ENCODE assay signal across 2 cellular contexts in the genomic region with DNA sequence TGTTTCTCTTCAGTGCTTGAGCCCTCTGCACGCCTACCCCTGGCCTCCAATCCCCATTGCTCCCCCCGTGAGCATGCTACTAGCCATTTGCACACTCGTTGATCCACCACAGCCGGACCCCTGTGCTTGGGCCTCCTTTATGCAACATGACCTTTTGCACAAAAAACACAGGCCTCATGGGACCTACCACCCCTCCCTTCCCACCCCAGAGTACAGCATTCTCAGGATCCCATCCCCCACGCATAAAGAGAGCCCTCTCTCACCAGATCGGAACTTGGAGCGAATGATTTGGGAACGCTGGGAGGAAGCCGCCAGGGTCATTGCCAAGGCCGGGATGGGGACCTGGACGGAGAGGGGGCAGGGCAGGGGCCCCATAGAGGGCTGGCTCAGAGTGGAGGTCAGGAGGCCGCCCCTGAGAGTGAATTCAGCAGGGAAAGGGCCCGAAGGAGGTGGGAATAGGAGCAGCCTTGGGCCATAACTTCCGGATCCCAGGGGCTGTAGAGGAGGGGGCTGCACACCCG.
TF ChIP-seq lines count a peak whose summit lies in the region.

No MANE protein-coding gene starts in this region.

TF ChIP-seq in H1, 55 proteins besides CTCF, POLR2A, EP300 and RAD21:
- TF ChIP-seq SUZ12 (IDR thresholded peaks at IDR 0.05; ENCODE audit: low read length) (no peak), CTBP2 (IDR thresholded peaks at IDR 0.05; ENCODE audit: borderline replicate concordance, insufficient read depth, insufficient read length, low read length) (no peak), HDAC2 (IDR thresholded peaks at IDR 0.05; ENCODE audit: borderline replicate concordance in 1 of 2, low read depth in 2 of 2, low read length in 2 of 2) (no peak), TAF7 (optimal IDR thresholded peaks at IDR 0.05; ENCODE audit: borderline replicate concordance, low read depth, low read length) (no peak), JUN (IDR thresholded peaks at IDR 0.05; ENCODE audit: low read depth, low read length) (no peak), ZNF274 (IDR thresholded peaks at IDR 0.05; ENCODE audit: borderline replicate concordance, extremely low read depth, low read length) (no peak), JUND (IDR thresholded peaks at IDR 0.05; ENCODE audit: low read length) (no peak), SP4 (IDR thresholded peaks at IDR 0.05; ENCODE audit: low read length) (no peak), CREB1 (IDR thresholded peaks at IDR 0.05) (no peak), EZH2 (IDR thresholded peaks at IDR 0.05; ENCODE audit: low read depth, low read length, severe bottlenecking) (no peak), NANOG (IDR thresholded peaks at IDR 0.05; ENCODE audit: insufficient read depth, low read depth, low read length, poor library complexity, severe bottlenecking) (no peak), ASH2L (IDR thresholded peaks at IDR 0.05; ENCODE audit: low read length) (no peak), FOSL1 (IDR thresholded peaks at IDR 0.05; ENCODE audit: insufficient read depth, low read depth, low read length) (no peak), SRF (IDR thresholded peaks at IDR 0.05; ENCODE audit: low read depth, low read length) (no peak), SP2 (IDR thresholded peaks at IDR 0.05; ENCODE audit: low read length) (no peak), TAF1 (IDR thresholded peaks at IDR 0.05; ENCODE audit: low read depth, low read length) (no peak), TCF12 (IDR thresholded peaks at IDR 0.05; ENCODE audit: low read depth, low read length) (no peak)
- TF ChIP-seq, protein P1, sequence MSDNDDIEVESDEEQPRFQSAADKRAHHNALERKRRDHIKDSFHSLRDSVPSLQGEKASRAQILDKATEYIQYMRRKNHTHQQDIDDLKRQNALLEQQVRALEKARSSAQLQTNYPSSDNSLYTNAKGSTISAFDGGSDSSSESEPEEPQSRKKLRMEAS (IDR thresholded peaks at IDR 0.05) = no peak
- TF ChIP-seq, protein P2, sequence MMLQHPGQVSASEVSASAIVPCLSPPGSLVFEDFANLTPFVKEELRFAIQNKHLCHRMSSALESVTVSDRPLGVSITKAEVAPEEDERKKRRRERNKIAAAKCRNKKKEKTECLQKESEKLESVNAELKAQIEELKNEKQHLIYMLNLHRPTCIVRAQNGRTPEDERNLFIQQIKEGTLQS (IDR thresholded peaks at IDR 0.05; ENCODE audit: insufficient read depth, low read depth, low read length) = no peak

TF ChIP-seq in SK-N-SH, 30 proteins besides CTCF, POLR2A, EP300 and RAD21:
- no peak for TF ChIP-seq RFX5 (IDR thresholded peaks at IDR 0.05; ENCODE audit: low read length)
- TF ChIP-seq TAF1 (IDR thresholded peaks at IDR 0.05; ENCODE audit: borderline replicate concordance, low read depth, low read length) = no peak
- no peak for TF ChIP-seq MEF2A (IDR thresholded peaks at IDR 0.05; ENCODE audit: borderline replicate concordance, low read depth)
- TF ChIP-seq, protein P1 (IDR thresholded peaks at IDR 0.05; ENCODE audit: low read depth) = no peak
- no peak for TF ChIP-seq EZH2phosphoT487 (IDR thresholded peaks at IDR 0.05; ENCODE audit: borderline replicate concordance, low read depth)
- TF ChIP-seq FOXJ3 (CRISPR knock-in tag; IDR thresholded peaks at IDR 0.05) = no peak
- TF ChIP-seq, protein P3, sequence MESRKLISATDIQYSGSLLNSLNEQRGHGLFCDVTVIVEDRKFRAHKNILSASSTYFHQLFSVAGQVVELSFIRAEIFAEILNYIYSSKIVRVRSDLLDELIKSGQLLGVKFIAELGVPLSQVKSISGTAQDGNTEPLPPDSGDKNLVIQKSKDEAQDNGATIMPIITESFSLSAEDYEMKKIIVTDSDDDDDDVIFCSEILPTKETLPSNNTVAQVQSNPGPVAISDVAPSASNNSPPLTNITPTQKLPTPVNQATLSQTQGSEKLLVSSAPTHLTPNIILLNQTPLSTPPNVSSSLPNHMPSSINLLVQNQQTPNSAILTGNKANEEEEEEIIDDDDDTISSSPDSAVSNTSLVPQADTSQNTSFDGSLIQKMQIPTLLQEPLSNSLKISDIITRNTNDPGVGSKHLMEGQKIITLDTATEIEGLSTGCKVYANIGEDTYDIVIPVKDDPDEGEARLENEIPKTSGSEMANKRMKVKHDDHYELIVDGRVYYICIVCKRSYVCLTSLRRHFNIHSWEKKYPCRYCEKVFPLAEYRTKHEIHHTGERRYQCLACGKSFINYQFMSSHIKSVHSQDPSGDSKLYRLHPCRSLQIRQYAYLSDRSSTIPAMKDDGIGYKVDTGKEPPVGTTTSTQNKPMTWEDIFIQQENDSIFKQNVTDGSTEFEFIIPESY (IDR thresholded peaks at IDR 0.05; ENCODE audit: borderline replicate concordance, low read depth) = no peak
TF ChIP-seq in SK-N-SH: peak in this region for 0.
